9 cellular contexts compared by ENCODE assay signal in the genomic region with DNA sequence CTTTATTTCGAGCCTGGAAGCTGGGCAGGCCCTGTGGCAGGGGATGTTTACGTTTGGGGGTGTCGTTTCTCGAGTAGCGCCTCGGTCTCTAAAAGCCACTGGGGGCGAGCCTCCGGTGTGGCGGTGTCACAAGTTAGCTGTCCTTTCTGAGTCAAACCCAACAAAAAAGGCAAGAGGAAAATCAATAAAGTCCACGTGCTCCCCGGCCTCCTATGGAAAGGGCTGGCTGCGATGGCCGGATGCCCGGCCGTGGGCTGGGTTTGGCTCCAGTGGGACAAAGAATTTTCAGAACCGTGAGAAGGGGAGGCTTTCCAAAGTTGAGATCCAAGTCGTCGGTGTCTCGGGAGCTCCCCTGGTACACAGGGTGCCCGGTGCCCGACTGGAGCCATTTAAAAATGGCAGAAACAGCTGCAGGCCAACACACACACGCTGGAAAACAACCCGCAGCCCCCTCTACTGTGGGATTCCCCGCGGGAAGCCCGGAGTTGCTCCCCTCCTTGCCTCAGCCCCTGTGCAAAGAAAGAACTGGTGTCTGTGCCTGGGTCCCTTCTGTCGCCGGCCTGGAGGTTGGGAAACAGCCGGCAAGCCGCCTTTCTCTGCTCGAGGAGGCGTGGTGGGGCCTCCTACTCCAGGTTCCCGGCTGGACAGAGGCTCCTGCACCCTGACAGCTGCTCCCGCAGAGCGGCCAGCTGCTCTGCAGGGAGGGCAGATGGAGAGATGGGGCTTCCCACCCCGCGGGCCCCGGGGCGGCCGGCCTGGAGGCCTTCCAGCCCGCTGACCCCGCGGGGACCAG. TPM values are rescaled to one million over a fixed set of nuclear protein-coding genes. Genes with fewer than 3 reads are reported as not detected.
DNase-seq lines count a peak whose midpoint lies in the region; ATAC-seq and TF ChIP-seq lines count a peak whose summit lies in the region.
"Had no signal": no experiment of that assay in that cellular context is flagged by ENCODE, and none has a peak within 500 bp of the region (broad histone marks: within the 10 kb centered on the region; RNA-seq: fewer than 3 reads in every experiment).

No MANE protein-coding gene starts in this region.

- H3K4me1 ChIP-seq in fibroblast of lung (ENCODE audit: control insufficient read depth, extremely low read depth, insufficient read depth, low read length) (peaks cover 11% of the 10 kb centered on the region), mucosa of descending colon (ENCODE audit: low read depth) (peaks cover 19% of the 10 kb centered on the region)

- H3K27ac Mint-ChIP-seq in activated B cell treated with CpG ODN at 0.5 μM for 24 hours = peak overlapping the region; percentile 91
- peak overlapping the region; percentile 91 for H3K27ac Mint-ChIP-seq in type B pancreatic cell

- H3K9me3 ChIP-seq in MG63 = no peaks in the 10 kb centered on the region
- no peaks in the 10 kb centered on the region for H3K9me3 ChIP-seq in fibroblast of lung (ENCODE audit: control insufficient read depth, insufficient read depth, low read depth, low read length)
- no peaks in the 10 kb centered on the region for H3K9me3 ChIP-seq in mucosa of descending colon
- H3K9me3 ChIP-seq: neutrophil had no signal

- peaks cover 57% of the 10 kb centered on the region for H3K4me1 Mint-ChIP-seq in activated B cell treated with CpG ODN at 0.5 μM for 24 hours
- peaks cover 18% of the 10 kb centered on the region for H3K4me1 Mint-ChIP-seq in type B pancreatic cell (ENCODE audit: unreplicated experiment)

- H3K27me3 Mint-ChIP-seq in activated B cell treated with CpG ODN at 0.5 μM for 24 hours (peaks cover 2% of the 10 kb centered on the region), type B pancreatic cell (peaks cover 7% of the 10 kb centered on the region)

- no peaks in the 10 kb centered on the region for H4K20me1 ChIP-seq in fibroblast of lung (ENCODE audit: control insufficient read depth, extremely low read depth, insufficient read depth, low read length)

- CTCF ChIA-PET in activated B cell treated with CpG ODN at 0.5 μM for 24 hours (lab: Charles Lee) = interaction anchor here (1.0 to 2.1 kb wide), 3 partner anchors 8 to 105 kb away, joined by 3 to 15 read pairs (median 4); a partner anchor contains a TSS

- peak; percentile 55 for DNase-seq in NCI-H748 (lab: John Stamatoyannopoulos, UW; ENCODE audit: unreplicated experiment)
- DNase-seq in NCI-H748 treated with DMSO at 0.1 percent for 48 hours (lab: John Stamatoyannopoulos, UW) = no peak
- peak; percentile 74 for DNase-seq in MG63
- peak; percentile 41 for DNase-seq in activated B cell treated with CpG ODN at 0.5 μM for 24 hours
- peak; percentile 64 to 77 for DNase-seq in fibroblast of lung (ENCODE audit: low read depth in 2 of 2)
- DNase-seq in mucosa of descending colon = peak; percentile 61 to 65 (median 62)
- no peak for DNase-seq in type B pancreatic cell (ENCODE audit: extremely low spot score, unreplicated experiment)
- DNase-seq in GDM1 (lab: John Stamatoyannopoulos, UW) = no peak

- peak overlapping the region; percentile 68 for H3K27ac ChIP-seq in fibroblast of lung (ENCODE audit: insufficient read depth, low read length)
- H3K27ac ChIP-seq: neutrophil had no signal

- H3K36me3 ChIP-seq in MG63 (no peaks in the 10 kb centered on the region), fibroblast of lung (ENCODE audit: control insufficient read depth, insufficient read depth, low read length) (no peaks in the 10 kb centered on the region), mucosa of descending colon (ENCODE audit: low read depth) (no peaks in the 10 kb centered on the region)
- H3K36me3 ChIP-seq: neutrophil had no signal

- intact Hi-C loops in activated B cell treated with CpG ODN at 0.5 μM for 24 hours (cut with micrococcal nuclease) (loop anchor here (1.0 to 5.0 kb wide), 8 partner anchors 19 to 556 kb away; a partner anchor contains a TSS), mucosa of descending colon (cut with DNase I, micrococcal nuclease) (no loop called here)

- H3K27me3 ChIP-seq in MG63 (no peaks in the 10 kb centered on the region), fibroblast of lung (ENCODE audit: control insufficient read depth, insufficient read depth, low read length) (no peaks in the 10 kb centered on the region)

- no peaks in the 10 kb centered on the region for H3K9me3 Mint-ChIP-seq in activated B cell treated with CpG ODN at 0.5 μM for 24 hours
- peaks cover 1% of the 10 kb centered on the region for H3K9me3 Mint-ChIP-seq in type B pancreatic cell

- POLR2A ChIA-PET in activated B cell treated with CpG ODN at 0.5 μM for 24 hours (lab: Charles Lee) = interaction anchor here (0.5 to 11.7 kb wide), 18 partner anchors 9 to 478 kb away, joined by 3 to 216 read pairs (median 5); a partner anchor contains a TSS

- TF ChIP-seq CTCF in activated B cell treated with CpG ODN at 0.5 μM for 24 hours (IDR thresholded peaks at IDR 0.05) (no peak), fibroblast of lung (conservative IDR thresholded peaks at IDR 0.05 in 1 of 2, IDR thresholded peaks at IDR 0.05 in 1 of 2; ENCODE audit: low read depth in 1 of 2, low read length in 2 of 2) (no peak), mucosa of descending colon (IDR thresholded peaks at IDR 0.05) (no peak), type B pancreatic cell (conservative IDR thresholded peaks at IDR 0.05) (no peak)

- H3K36me3 Mint-ChIP-seq in activated B cell treated with CpG ODN at 0.5 μM for 24 hours (ENCODE audit: low read depth) (peaks cover 8% of the 10 kb centered on the region), type B pancreatic cell (no peaks in the 10 kb centered on the region)

- H3K9ac ChIP-seq in fibroblast of lung (ENCODE audit: insufficient read depth, low read length) = peak overlapping the region; percentile 68

- peak overlapping the region; percentile 40 for H2AFZ ChIP-seq in fibroblast of lung (ENCODE audit: low read length)

- H3K79me2 ChIP-seq in fibroblast of lung (ENCODE audit: control insufficient read depth, insufficient read depth, low read length) = peaks cover 23% of the 10 kb centered on the region

- ATAC-seq in activated B cell treated with CpG ODN at 0.5 μM for 24 hours (ENCODE audit: low read depth) = peak; percentile 8
- ATAC-seq in mucosa of descending colon = peak; percentile 61

- H3K4me3 Mint-ChIP-seq in activated B cell treated with CpG ODN at 0.5 μM for 24 hours (peak overlapping the region; percentile 90), type B pancreatic cell (peak overlapping the region; percentile 91)

- peak overlapping the region; percentile 96 for H3K4me2 ChIP-seq in fibroblast of lung (ENCODE audit: extremely low read depth, insufficient read depth, low read length)

- peak overlapping the region; percentile 43 for H3K4me3 ChIP-seq in MG63
- H3K4me3 ChIP-seq in fibroblast of lung (replicated peaks in 1 of 4; ENCODE audit: control extremely low read depth in 1 of 4, insufficient read depth in 1 of 4, low read depth in 3 of 4, low read length in 4 of 4) = peak overlapping the region; percentile 48 to 77 (median 72)
- H3K4me3 ChIP-seq in mucosa of descending colon = no peak overlapping the region

RNA-seq across cellular contexts. Expression of a gene that starts 1.9 kb away (rescaled TPM):
- total RNA-seq in MG63 (2014; rRNA removed; shearing (Covaris generic); ENCODE audit: low replicate concordance) = 1.8 and 2.4 TPM in 2 replicates
- total RNA-seq in activated B cell treated with CpG ODN at 0.5 μM for 24 hours = 38.6 and 41.4 TPM in 2 replicates
- total RNA-seq in fibroblast of lung = 4.9 and 7.4 TPM in 2 replicates
- polyA plus RNA-seq in fibroblast of lung = 3.8 and 8.0 TPM in 2 replicates
- polyA plus RNA-seq in fibroblast of lung (2012) = 3.8 and 6.5 TPM in 2 replicates
- polyA minus RNA-seq in fibroblast of lung (ENCODE audit: low replicate concordance) = 7.7 and 7.8 TPM in 2 replicates
- 10 to 100 TPM in 1 of 3 donors, 1 to 10 TPM in 2; 5.2 to 11.6 (median 5.7) TPM for total RNA-seq in mucosa of descending colon
- 22.2 and 30.9 TPM in 2 replicates for total RNA-seq in type B pancreatic cell (ENCODE audit: low replicate concordance)

RNA-seq across cellular contexts. Expression of a gene that starts 55.0 kb away (rescaled TPM):
- 3.5 and 4.0 TPM in 2 replicates for total RNA-seq in MG63 (2014; rRNA removed; shearing (Covaris generic); ENCODE audit: low replicate concordance)
- 26.7 and 33.7 TPM in 2 replicates for total RNA-seq in activated B cell treated with CpG ODN at 0.5 μM for 24 hours
- total RNA-seq in fibroblast of lung = 12.6 and 17.0 TPM in 2 replicates
- polyA plus RNA-seq in fibroblast of lung = 6.6 and 10.1 TPM in 2 replicates
- polyA plus RNA-seq in fibroblast of lung (2012) = 16.8 and 17.2 TPM in 2 replicates
- polyA minus RNA-seq in fibroblast of lung (ENCODE audit: low replicate concordance) = 32.6 and 47.8 TPM in 2 replicates
- total RNA-seq in mucosa of descending colon = 100 to 1,000 TPM; 194 to 230 (median 201) TPM
- total RNA-seq in type B pancreatic cell (ENCODE audit: low replicate concordance) = 28.4 and 44.5 TPM in 2 replicates

Comparison
In these comparisons a context has a peak if more than half of its experiments do, and no peak if none do; other contexts are left out.
1. DNase-seq: peak in NCI-H748 (single experiment), MG63 (single experiment), activated B cell treated with CpG ODN at 0.5 μM for 24 hours (single experiment), fibroblast of lung (2 of 2) and mucosa of descending colon (3 of 3); none in NCI-H748 treated with DMSO at 0.1 percent for 48 hours (single experiment), type B pancreatic cell (single experiment) and GDM1 (single experiment).